In the genomic region with DNA sequence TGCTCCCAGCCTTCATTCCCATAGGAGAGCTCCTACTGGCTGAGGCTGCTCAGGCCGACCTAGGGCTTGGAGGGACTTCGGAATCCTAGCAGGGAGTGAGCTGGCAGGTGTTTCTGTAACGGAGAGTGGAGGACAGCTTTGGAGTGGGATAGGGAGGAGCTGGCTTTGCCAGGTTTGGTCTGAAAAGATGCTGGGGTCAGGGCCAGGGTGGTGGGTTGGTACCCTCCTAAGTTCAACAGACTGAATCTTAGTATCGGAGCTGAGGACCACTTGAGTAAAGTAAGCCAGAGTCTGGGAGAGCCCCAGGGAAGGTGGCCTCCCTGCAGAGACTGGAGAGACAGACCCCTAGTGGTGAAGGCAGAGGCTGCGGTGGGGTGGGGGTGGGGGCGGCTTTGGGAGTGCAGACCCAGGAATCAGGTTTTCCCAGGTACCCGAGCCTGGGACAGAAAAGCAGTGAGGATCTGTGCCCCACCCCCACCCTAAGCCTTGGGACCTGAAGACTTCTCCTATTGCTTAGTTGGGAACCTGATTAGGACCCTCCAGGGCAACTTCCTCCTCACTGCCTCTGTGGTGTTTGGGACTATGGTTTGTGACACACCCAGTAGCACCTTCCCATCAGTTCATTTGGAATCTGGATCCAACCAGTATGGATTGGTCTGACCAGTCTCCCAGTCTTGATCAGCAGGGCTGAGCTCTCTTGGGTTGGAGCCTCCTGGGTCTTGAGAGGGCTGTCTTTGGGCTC, we compare ENCODE assay signal across 8 cellular contexts. TPM values are rescaled to one million over a fixed set of nuclear protein-coding genes. Genes with fewer than 3 reads are reported as not detected.
DNase-seq lines count a peak whose midpoint lies in the region; FAIRE-seq and TF ChIP-seq lines count a peak whose summit lies in the region.

No MANE protein-coding gene starts in this region.

- H3K36me3 ChIP-seq in ACC112 (ENCODE audit: insufficient read depth, low read length) (no peaks in the 10 kb centered on the region), colonic mucosa (no peaks in the 10 kb centered on the region)

- in situ Hi-C loops in G401 (cut with HindIII; ENCODE audit: low sequenced_read_pairs) = no loop called here

- H3K9ac ChIP-seq in colonic mucosa (ENCODE audit: low read depth in 2 of 2, low read length in 2 of 2) = peak overlapping the region; percentile 69 to 99

- H3K4me1 ChIP-seq in ACC112 (ENCODE audit: control insufficient read depth, insufficient read depth, low read length, unreplicated experiment) (peaks cover 33% of the 10 kb centered on the region), colonic mucosa (peaks cover 19% of the 10 kb centered on the region), mononuclear cell (ENCODE audit: insufficient read depth, low read length) (peaks cover 81% of the 10 kb centered on the region)

- TF ChIP-seq CTCF in colonic mucosa (IDR thresholded peaks at IDR 0.05) = peak; percentile 50

- peaks cover 6% of the 10 kb centered on the region for H3K79me2 ChIP-seq in ACC112 (ENCODE audit: control insufficient read depth, insufficient read depth, low read length, unreplicated experiment)

- H3K27ac ChIP-seq in ACC112 (ENCODE audit: low read depth, low read length) (no peak overlapping the region), colonic mucosa (peak overlapping the region; percentile 78)

- H3K4me3 ChIP-seq in ACC112 (ENCODE audit: low read depth, low read length) = peak overlapping the region; percentile 95
- peak overlapping the region; percentile 74 for H3K4me3 ChIP-seq in colonic mucosa
- H3K4me3 ChIP-seq in mononuclear cell (ENCODE audit: low read length) = peak overlapping the region; percentile 29

- H3K27me3 ChIP-seq in ACC112 (ENCODE audit: insufficient read depth, low read length) (no peaks in the 10 kb centered on the region), colonic mucosa (no peaks in the 10 kb centered on the region), mononuclear cell (ENCODE audit: insufficient read depth, low read length) (no peaks in the 10 kb centered on the region)

- H3K9me3 ChIP-seq in colonic mucosa (no peaks in the 10 kb centered on the region), mononuclear cell (ENCODE audit: low read depth, low read length) (no peaks in the 10 kb centered on the region)

- H2AFZ ChIP-seq in ACC112 (ENCODE audit: low read length, unreplicated experiment) = no peak overlapping the region

- intact Hi-C loops in colonic mucosa (cut with DNase I) = loop anchor here (5.0 kb wide), 1 partner anchor 39 kb away; no protein-coding TSS in a partner anchor

- FAIRE-seq in urothelium cell line (lab: Jason Lieb, UNC) = no peak

- DNase-seq in G401 (ENCODE audit: low spot score) = peak; percentile 57
- DNase-seq in OCI-M1 (lab: John Stamatoyannopoulos, UW) = peak; percentile 84
- DNase-seq in colonic mucosa = peak; percentile 84
- DNase-seq in urothelium cell line (ENCODE audit: low spot score) = peak; percentile 76
- DNase-seq in stimulated activated CD4-positive, alpha-beta T cell treated with anti-CD3 and anti-CD28 coated beads, Interleukin-4, amount 100 ng/mL, for 24 hours = no peak
- no peak for DNase-seq in mucosa of gallbladder (ENCODE audit: low spot score)

RNA-seq across cellular contexts. Expression of gene CNNM4, which starts 3.0 kb away (rescaled TPM):
- 6.2 and 7.6 TPM in 2 replicates for total RNA-seq in G401 (2014; rRNA removed; shearing (Covaris generic))
- total RNA-seq in colonic mucosa (100 to 1,000 TPM in 1 of 2 donors, 10 to 100 TPM in 1; 80.4 to 190 TPM), mononuclear cell (5.5 TPM), mucosa of gallbladder (14.1 TPM)

RNA-seq across cellular contexts. Expression of gene LMAN2L, which starts 23.8 kb away (rescaled TPM):
- 31.8 and 75.0 TPM in 2 replicates for total RNA-seq in G401 (2014; rRNA removed; shearing (Covaris generic))
- total RNA-seq in colonic mucosa (10 to 100 TPM; 13.5 to 24.7 TPM), mononuclear cell (1.3 TPM), mucosa of gallbladder (28.0 TPM)

RNA-seq across cellular contexts. Expression of gene CNNM3, which starts 52.4 kb away (rescaled TPM):
- 15.9 and 16.6 TPM in 2 replicates for total RNA-seq in G401 (2014; rRNA removed; shearing (Covaris generic))
- total RNA-seq in colonic mucosa (10 to 100 TPM; 24.4 to 33.0 TPM), mononuclear cell (15.6 TPM), mucosa of gallbladder (65.2 TPM)

Comparison
In these comparisons a context has a peak if more than half of its experiments do, and no peak if none do; other contexts are left out.
1. H3K4me3 ChIP-seq: peak in every context shown above with its lines; median percentile 95 in ACC112; 74 in colonic mucosa; 29 in mononuclear cell.
2. DNase-seq: peak in G401 (single experiment), OCI-M1 (single experiment), colonic mucosa (single experiment) and urothelium cell line (single experiment); none in stimulated activated CD4-positive, alpha-beta T cell treated with anti-CD3 and anti-CD28 coated beads, Interleukin-4, amount 100 ng/mL, for 24 hours (single experiment) and mucosa of gallbladder (single experiment).